Comparison of ENCODE assay signal across 8 cellular contexts in genomic region chr10:97542169-97543024, GRCh38. TPM values are rescaled to one million over a fixed set of nuclear protein-coding genes. Genes with fewer than 3 reads are reported as not detected.
DNase-seq lines count a peak whose midpoint lies in the region; ATAC-seq and TF ChIP-seq lines count a peak whose summit lies in the region.

No MANE protein-coding gene starts in this region.

- H3K27me3 Mint-ChIP-seq in activated CD8-positive, alpha-beta memory T cell treated with anti-CD3 and anti-CD28 coated beads, Interleukin-2, amount 10 ng/mL, durations not matched to agents 7 days and 5 days: peaks cover 3% of the 10 kb centered on the region
- H3K27me3 Mint-ChIP-seq in neural progenitor cell (ENCODE audit: insufficient read depth, low read depth): peaks cover 2% of the 10 kb centered on the region

- no peaks in the 10 kb centered on the region for H3K36me3 Mint-ChIP-seq in activated CD8-positive, alpha-beta memory T cell treated with anti-CD3 and anti-CD28 coated beads, Interleukin-2, amount 10 ng/mL, durations not matched to agents 7 days and 5 days
- no peaks in the 10 kb centered on the region for H3K36me3 Mint-ChIP-seq in neural progenitor cell

- TF ChIP-seq POLR2A in thyroid gland (IDR thresholded peaks at IDR 0.05): no peak

- DNase-seq in HS-27A (ENCODE audit: low read depth): peak; percentile 64
- DNase-seq in activated CD8-positive, alpha-beta memory T cell treated with anti-CD3 and anti-CD28 coated beads, Interleukin-2, amount 10 ng/mL, durations not matched to agents 7 days and 5 days: peak; percentile 48
- DNase-seq in fibroblast of peridontal ligament (ENCODE audit: extremely low read depth): peak; percentile 93
- peak; percentile 38 for DNase-seq in neural progenitor cell (ENCODE audit: low spot score)
- peak; percentile 29 to 35 for DNase-seq in thyroid gland
- no peak for DNase-seq in GM10266 (ENCODE audit: extremely low spot score)

- peaks cover 21% of the 10 kb centered on the region for H3K4me1 Mint-ChIP-seq in activated CD8-positive, alpha-beta memory T cell treated with anti-CD3 and anti-CD28 coated beads, Interleukin-2, amount 10 ng/mL, durations not matched to agents 7 days and 5 days
- peaks cover 55% of the 10 kb centered on the region for H3K4me1 Mint-ChIP-seq in neural progenitor cell

- no peaks in the 10 kb centered on the region for H3K9me3 Mint-ChIP-seq in activated CD8-positive, alpha-beta memory T cell treated with anti-CD3 and anti-CD28 coated beads, Interleukin-2, amount 10 ng/mL, durations not matched to agents 7 days and 5 days (ENCODE audit: low read depth)
- no peaks in the 10 kb centered on the region for H3K9me3 Mint-ChIP-seq in neural progenitor cell

- H3K4me2 ChIP-seq in neural progenitor cell: peak overlapping the region; percentile 33

- peak overlapping the region; percentile 90 for H3K27ac ChIP-seq in ACC112 (ENCODE audit: low read depth, low read length)
- H3K27ac ChIP-seq in neural progenitor cell: peak overlapping the region; percentile 77
- peak overlapping the region; percentile 76 to 90 (median 79) for H3K27ac ChIP-seq in thyroid gland

- no peaks in the 10 kb centered on the region for H3K36me3 ChIP-seq in ACC112 (ENCODE audit: insufficient read depth, low read length)
- no peaks in the 10 kb centered on the region for H3K36me3 ChIP-seq in neural progenitor cell
- no peaks in the 10 kb centered on the region for H3K36me3 ChIP-seq in thyroid gland

- H3K27me3 ChIP-seq in ACC112 (ENCODE audit: insufficient read depth, low read length): no peaks in the 10 kb centered on the region
- H3K27me3 ChIP-seq in neural progenitor cell: no peaks in the 10 kb centered on the region
- no peaks in the 10 kb centered on the region for H3K27me3 ChIP-seq in thyroid gland

- H3K4me3 ChIP-seq in ACC112 (ENCODE audit: low read depth, low read length) (peak overlapping the region; percentile 48; the same call in 1 of the 2 replicates), neural progenitor cell (no peak overlapping the region), thyroid gland (replicated peaks in 1 of 3) (no peak overlapping the region)

- H3K79me2 ChIP-seq in ACC112 (ENCODE audit: control insufficient read depth, insufficient read depth, low read length, unreplicated experiment) (peaks cover 15% of the 10 kb centered on the region), neural progenitor cell (ENCODE audit: low read depth) (no peaks in the 10 kb centered on the region)

- no peaks in the 10 kb centered on the region for H3K9me3 ChIP-seq in neural progenitor cell (ENCODE audit: low read depth)
- no peaks in the 10 kb centered on the region for H3K9me3 ChIP-seq in thyroid gland

- H3K9ac ChIP-seq in neural progenitor cell: peak overlapping the region; percentile 12

- TF ChIP-seq CTCF in neural progenitor cell (IDR thresholded peaks at IDR 0.05) (no peak), thyroid gland (IDR thresholded peaks at IDR 0.05) (no peak), GM10266 (IDR thresholded peaks at IDR 0.05; ENCODE audit: control insufficient read depth, insufficient read depth, low read depth, missing control alignments) (no peak)

- CTCF ChIA-PET in activated CD8-positive, alpha-beta memory T cell treated with anti-CD3 and anti-CD28 coated beads, Interleukin-2, amount 10 ng/mL, durations not matched to agents 7 days and 5 days (lab: Charles Lee): interaction anchor here (0.7 to 1.0 kb wide), 3 partner anchors 9 to 222 kb away, joined by 3 to 7 read pairs (median 5); no protein-coding TSS in a partner anchor

- no peaks in the 10 kb centered on the region for H4K20me1 ChIP-seq in neural progenitor cell (ENCODE audit: low read depth)

- H2AFZ ChIP-seq in ACC112 (ENCODE audit: low read length, unreplicated experiment) (no peak overlapping the region), neural progenitor cell (replicated peaks) (no peak overlapping the region)

- peak; percentile 59 for ATAC-seq in activated CD8-positive, alpha-beta memory T cell treated with anti-CD3 and anti-CD28 coated beads, Interleukin-2, amount 10 ng/mL, durations not matched to agents 7 days and 5 days
- no peak for ATAC-seq in GM18870 (IDR thresholded peaks at IDR 0.05; ENCODE audit: unreplicated experiment)

- H3K27ac Mint-ChIP-seq in activated CD8-positive, alpha-beta memory T cell treated with anti-CD3 and anti-CD28 coated beads, Interleukin-2, amount 10 ng/mL, durations not matched to agents 7 days and 5 days: no peak overlapping the region
- H3K27ac Mint-ChIP-seq in neural progenitor cell: peak overlapping the region; percentile 98

- peaks cover 11% of the 10 kb centered on the region for H3F3A ChIP-seq in neural progenitor cell (ENCODE audit: low read depth)

- H3K4me1 ChIP-seq in ACC112 (ENCODE audit: control insufficient read depth, insufficient read depth, low read length, unreplicated experiment) (peaks cover 53% of the 10 kb centered on the region), neural progenitor cell (peaks cover 18% of the 10 kb centered on the region), thyroid gland (peaks cover 19 to 48% of the 10 kb centered on the region in 2 donors)

- no peak overlapping the region for H3K4me3 Mint-ChIP-seq in activated CD8-positive, alpha-beta memory T cell treated with anti-CD3 and anti-CD28 coated beads, Interleukin-2, amount 10 ng/mL, durations not matched to agents 7 days and 5 days
- no peak overlapping the region for H3K4me3 Mint-ChIP-seq in neural progenitor cell

- WGBS in thyroid gland, 2 donors: 64 to 69% methylated on average over 3 to 6 of the region's 9 CpGs

- intact Hi-C loops in thyroid gland (cut with DNase I): no loop called here

RNA-seq across cellular contexts. Expression of gene ANKRD2, which starts 30.2 kb away (rescaled TPM):
- total RNA-seq in activated CD8-positive, alpha-beta memory T cell treated with anti-CD3 and anti-CD28 coated beads, Interleukin-2, amount 10 ng/mL, durations not matched to agents 7 days and 5 days: under 1 TPM; 0.26 to 0.67 TPM
- total RNA-seq in neural progenitor cell (ENCODE audit: low replicate concordance): not detected in 2 replicates
- total RNA-seq in thyroid gland: not detected

RNA-seq across cellular contexts. Expression of gene HOGA1, which starts 41.8 kb away (rescaled TPM):
- total RNA-seq in activated CD8-positive, alpha-beta memory T cell treated with anti-CD3 and anti-CD28 coated beads, Interleukin-2, amount 10 ng/mL, durations not matched to agents 7 days and 5 days: not detected
- 0.17 and 1.2 TPM in 2 replicates for total RNA-seq in neural progenitor cell (ENCODE audit: low replicate concordance)
- total RNA-seq in thyroid gland: 1 to 10 TPM in 2 of 4 donors, under 1 TPM in 2; 0.67 to 4.5 (median 0.93) TPM

RNA-seq across cellular contexts. Expression of gene UBTD1, which starts 43.7 kb away (rescaled TPM):
- 1 to 10 TPM in 1 of 2 experiments, under 1 TPM in 1; 0.88 to 1.3 TPM for total RNA-seq in activated CD8-positive, alpha-beta memory T cell treated with anti-CD3 and anti-CD28 coated beads, Interleukin-2, amount 10 ng/mL, durations not matched to agents 7 days and 5 days
- total RNA-seq in neural progenitor cell (ENCODE audit: low replicate concordance) (4.7 and 15.7 TPM in 2 replicates), thyroid gland (10 to 100 TPM in 3 of 4 donors, 1 to 10 TPM in 1; 7.8 to 27.8 (median 20.0) TPM)

RNA-seq across cellular contexts. Expression of gene MMS19, which starts 44.2 kb away (rescaled TPM):
- total RNA-seq in activated CD8-positive, alpha-beta memory T cell treated with anti-CD3 and anti-CD28 coated beads, Interleukin-2, amount 10 ng/mL, durations not matched to agents 7 days and 5 days: 10 to 100 TPM; 81.1 to 81.6 TPM
- total RNA-seq in neural progenitor cell (ENCODE audit: low replicate concordance): 127 and 216 TPM in 2 replicates
- total RNA-seq in thyroid gland: 10 to 100 TPM; 64.7 to 85.7 (median 75.2) TPM

RNA-seq across cellular contexts. Expression of gene C10orf62, which starts 47.1 kb away (rescaled TPM):
- not detected for total RNA-seq in activated CD8-positive, alpha-beta memory T cell treated with anti-CD3 and anti-CD28 coated beads, Interleukin-2, amount 10 ng/mL, durations not matched to agents 7 days and 5 days
- total RNA-seq in neural progenitor cell (ENCODE audit: low replicate concordance) (not detected in 2 replicates), thyroid gland (1 to 10 TPM in 2 of 4 donors, not detected in 2; 1.0 to 1.1 TPM)
